Comparison of ENCODE assay signal across 8 cellular contexts in the genomic region with DNA sequence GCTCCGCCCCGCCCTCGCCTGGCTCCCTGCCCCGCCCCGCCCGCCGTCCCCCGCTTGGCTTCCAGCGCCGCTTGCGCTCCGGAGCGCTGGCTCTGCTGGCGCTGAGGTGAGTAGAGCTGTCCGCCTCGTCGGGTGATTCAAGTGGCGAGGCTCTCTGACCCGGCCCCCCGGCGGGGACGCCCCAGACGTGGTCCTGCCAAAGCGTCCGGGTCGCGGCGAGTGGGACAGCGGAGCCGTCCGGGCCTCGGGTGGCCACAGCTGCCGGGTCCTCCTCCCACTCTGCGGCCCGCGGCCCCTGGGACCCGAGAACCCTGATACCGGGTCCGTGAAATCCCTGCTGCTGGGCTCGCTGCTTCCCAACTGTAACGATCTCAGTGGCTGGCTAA. TPM values are rescaled to one million over a fixed set of nuclear protein-coding genes. Genes with fewer than 3 reads are reported as not detected.
DNase-seq lines count a peak whose midpoint lies in the region; TF ChIP-seq lines count a peak whose summit lies in the region.

TSS of gene LRRC28 (plus strand) at position 46 of the 386 bp plus-strand sequence. CDS start 4,477 bp downstream, outside the sequence.

- H3K9me3 Mint-ChIP-seq in mesothelial cell of epicardium = no peaks in the 10 kb centered on the region

- DNase-seq in SHP77 treated with DMSO at 0.1 percent for 48 hours (lab: John Stamatoyannopoulos, UW) (peak; percentile 44), SHP77 (lab: John Stamatoyannopoulos, UW) (no peak), NCI-H526 (lab: John Stamatoyannopoulos, UW) (peak; percentile 53 to 84), dorsolateral prefrontal cortex (no peak), mesothelial cell of epicardium (ENCODE audit: low spot score in 2 of 2, unreplicated experiment in 2 of 2) (no peak), vagina (ENCODE audit: extremely low spot score in 2 of 2) (no peak), NCI-H1694 (lab: John Stamatoyannopoulos, UW) (no peak)
- no peak for DNase-seq in activated CD4-positive, CD25-positive, alpha-beta regulatory T cell treated with anti-CD3 and anti-CD28 coated beads, Interleukin-2, amount 50 U/mL, for 72 hours

- no peaks in the 10 kb centered on the region for H3K36me3 Mint-ChIP-seq in mesothelial cell of epicardium

- no peaks in the 10 kb centered on the region for H3K27me3 Mint-ChIP-seq in mesothelial cell of epicardium (ENCODE audit: low read depth)

- H3K27me3 ChIP-seq in dorsolateral prefrontal cortex (no peaks in the 10 kb centered on the region), vagina (no peaks in the 10 kb centered on the region)

- H3K27ac ChIP-seq in dorsolateral prefrontal cortex = peak within 1 kb of the TSS; percentile 53 to 97 (median 92)
- H3K27ac ChIP-seq in vagina = peak within 1 kb of the TSS; percentile 86

- H3K36me3 ChIP-seq in vagina = no peaks in the 10 kb centered on the region

- H3K9me3 ChIP-seq in vagina = no peaks in the 10 kb centered on the region

- TF ChIP-seq CTCF in dorsolateral prefrontal cortex (IDR thresholded peaks at IDR 0.05 in 54 of 56, conservative IDR thresholded peaks at IDR 0.05 in 2 of 56; ENCODE audit: low read depth in 1 of 56, partially characterized antibody in 56 of 56) (peak in 8 of 56 donors; percentile 4 to 31 (median 10)), mesothelial cell of epicardium (IDR thresholded peaks at IDR 0.05; ENCODE audit: unreplicated experiment) (no peak), vagina (IDR thresholded peaks at IDR 0.05) (no peak)

- peaks cover 39% of the 10 kb centered on the region for H3K4me1 ChIP-seq in vagina

- no peak within 1 kb of the TSS for H3K4me3 Mint-ChIP-seq in mesothelial cell of epicardium

- intact Hi-C loops in dorsolateral prefrontal cortex (cut with DNase I) (loop anchor here in 1 of 2 donors (10.0 kb wide), 1 partner anchor 483 kb away; the partner anchor contains the start of gene LYSMD4), vagina (cut with DNase I) (no loop called here)

- TF ChIP-seq POLR2A in vagina (IDR thresholded peaks at IDR 0.05) = peak in 1 of 2 donors; percentile 49

- H3K27ac Mint-ChIP-seq in mesothelial cell of epicardium = peak within 1 kb of the TSS; percentile 98

- H3K4me1 Mint-ChIP-seq in mesothelial cell of epicardium = peaks cover 23% of the 10 kb centered on the region

- H3K4me3 ChIP-seq in dorsolateral prefrontal cortex = peak within 1 kb of the TSS; percentile 52 to 100 (median 89)
- peak within 1 kb of the TSS; percentile 71 to 86 for H3K4me3 ChIP-seq in vagina

RNA-seq across cellular contexts. Expression of gene LRRC28, which starts in this region (rescaled TPM):
- total RNA-seq in dorsolateral prefrontal cortex (10 to 100 TPM; 34.0 to 76.7 (median 52.3) TPM), mesothelial cell of epicardium (29.3 to 30.2 TPM (median 29.8 TPM) in 3 replicates), vagina (23.8 TPM)

Comparison
In these comparisons a context has a peak if more than half of its experiments do, and no peak if none do; other contexts are left out.
1. DNase-seq: peak in SHP77 treated with DMSO at 0.1 percent for 48 hours (single experiment) and NCI-H526 (2 of 2); none in SHP77 (0 of 2), dorsolateral prefrontal cortex (0 of 10), mesothelial cell of epicardium (0 of 2), vagina (0 of 2), NCI-H1694 (single experiment) and activated CD4-positive, CD25-positive, alpha-beta regulatory T cell treated with anti-CD3 and anti-CD28 coated beads, Interleukin-2, amount 50 U/mL, for 72 hours (single experiment).